Comparison of ENCODE assay signal across 15 cellular contexts in the genomic region with DNA sequence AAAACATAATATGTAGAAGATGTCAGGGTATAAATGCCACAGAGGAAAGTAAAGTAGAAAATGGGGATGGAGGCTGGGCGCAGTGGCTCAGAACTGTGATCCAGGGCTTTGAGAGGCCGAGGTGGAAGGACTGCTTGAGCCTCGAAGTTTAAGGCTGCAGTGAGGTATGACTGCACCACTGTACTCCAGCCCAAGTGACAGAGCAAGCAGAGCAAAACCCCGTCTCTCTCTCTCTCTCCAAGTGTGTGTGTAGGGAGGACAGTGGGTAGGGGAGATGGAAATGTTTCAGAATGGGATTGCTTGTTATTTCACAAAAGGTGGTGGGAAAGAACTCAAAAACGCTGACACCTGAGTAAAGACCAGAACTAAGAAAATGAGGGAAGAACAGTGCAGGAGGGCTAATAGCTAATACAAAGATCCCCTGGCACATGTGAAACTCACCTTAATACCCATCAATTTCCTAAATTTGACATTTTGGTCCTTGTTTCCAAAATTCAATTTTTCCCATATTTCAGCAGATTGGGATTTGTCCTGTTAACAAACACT.
"Had no signal": no experiment of that assay in that cellular context is flagged by ENCODE, and none has a peak within 500 bp of the region (broad histone marks: within the 10 kb centered on the region; RNA-seq: fewer than 3 reads in every experiment).

No MANE protein-coding gene starts in this region.

- ATAC-seq: left colon; naive thymus-derived CD4-positive, alpha-beta T cell had no signal

- H3K27me3 ChIP-seq: sigmoid colon had no signal

- H3K27ac Mint-ChIP-seq: activated CD4-positive, alpha-beta T cell treated with anti-CD3 and anti-CD28 coated beads, Interleukin-2, amount 10 ng/mL, durations not matched to agents 7 days and 5 days had no signal

- H3K27me3 Mint-ChIP-seq: activated CD4-positive, alpha-beta T cell treated with anti-CD3 and anti-CD28 coated beads, Interleukin-2, amount 10 ng/mL, durations not matched to agents 7 days and 5 days; naive thymus-derived CD4-positive, alpha-beta T cell had no signal

- H3K9me3 Mint-ChIP-seq: activated CD4-positive, alpha-beta T cell treated with anti-CD3 and anti-CD28 coated beads, Interleukin-2, amount 10 ng/mL, durations not matched to agents 7 days and 5 days had no signal

- H3K4me3 ChIP-seq: coronary artery, lung, sigmoid colon had no signal

- H3K4me3 Mint-ChIP-seq: activated CD4-positive, alpha-beta T cell treated with anti-CD3 and anti-CD28 coated beads, Interleukin-2, amount 10 ng/mL, durations not matched to agents 7 days and 5 days; naive thymus-derived CD4-positive, alpha-beta T cell had no signal

- H3K27ac ChIP-seq: coronary artery, sigmoid colon, VCaP had no signal

- DNase-seq: activated CD4-positive, alpha-beta T cell treated with anti-CD3 and anti-CD28 coated beads, Interleukin-2, amount 10 ng/mL, durations not matched to agents 7 days and 5 days; effector CD4-positive, alpha-beta T cell; foreskin melanocyte; head of caudate nucleus; left colon; naive thymus-derived CD4-positive, alpha-beta T cell; sigmoid colon; stimulated activated CD4-positive, alpha-beta T cell treated with anti-CD3 and anti-CD28 coated beads, Interleukin-2, amount 100 ng/mL, for 24 hours; stimulated activated naive CD4-positive, alpha-beta T cell; T1000; trophoblast cell had no signal

- H3K9me3 ChIP-seq: sigmoid colon had no signal

- FAIRE-seq: astrocyte had no signal
